Comparison of ENCODE assay signal across 20 cellular contexts in the genomic region with DNA sequence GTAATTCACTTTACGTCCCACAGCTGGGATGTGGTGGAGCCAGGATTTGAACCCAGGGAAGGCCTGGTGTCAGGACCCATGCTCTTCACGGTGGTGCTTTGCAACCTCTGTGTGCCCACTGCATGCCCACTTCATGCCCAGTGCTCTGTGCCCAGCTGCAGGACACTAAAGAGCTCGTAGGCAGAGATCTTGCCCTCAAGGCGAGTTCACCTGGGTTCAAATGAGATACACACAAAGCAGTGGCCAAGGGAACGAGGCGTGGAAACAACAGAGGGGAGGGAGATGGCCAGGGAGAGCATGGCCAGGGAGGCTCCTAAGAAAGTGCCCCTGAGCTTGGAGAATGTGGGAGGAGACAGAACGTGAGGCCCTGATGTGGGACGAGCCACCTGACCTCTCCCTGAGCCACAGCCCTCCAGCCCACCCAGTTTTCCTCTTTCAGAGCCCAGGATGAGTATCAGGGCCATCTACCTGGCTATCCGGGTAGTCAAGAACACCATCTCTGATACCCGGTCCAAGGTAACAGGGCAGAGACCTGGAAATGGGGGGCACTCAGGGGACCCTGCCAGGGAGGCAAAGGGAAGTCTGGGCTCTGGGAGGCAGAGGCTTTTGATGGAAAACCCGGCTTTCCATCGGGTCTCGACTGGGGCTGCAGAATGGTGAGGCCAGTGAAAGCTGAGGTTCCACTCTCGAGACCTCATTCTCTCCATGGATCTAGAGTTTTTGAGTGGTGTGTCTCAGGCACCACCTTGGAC. TPM values are rescaled to one million over a fixed set of nuclear protein-coding genes. Genes with fewer than 3 reads are reported as not detected.
"Had no signal": no experiment of that assay in that cellular context is flagged by ENCODE, and none has a peak within 500 bp of the region (broad histone marks: within the 10 kb centered on the region; RNA-seq: fewer than 3 reads in every experiment).

No MANE protein-coding gene starts in this region.

- H3K36me3 Mint-ChIP-seq: activated naive CD8-positive, alpha-beta T cell treated with anti-CD3 and anti-CD28 coated beads, Interleukin-2, amount 10 ng/mL, durations not matched to agents 7 days and 5 days; brain; mesothelial cell of epicardium; WTC11 had no signal

- H3K9me3 Mint-ChIP-seq: activated CD4-positive, alpha-beta T cell treated with anti-CD3 and anti-CD28 coated beads, Interleukin-2, amount 10 ng/mL, durations not matched to agents 24 days and 14 days; activated naive CD8-positive, alpha-beta T cell treated with anti-CD3 and anti-CD28 coated beads, Interleukin-2, amount 10 ng/mL, durations not matched to agents 7 days and 5 days; central memory CD8-positive, alpha-beta T cell had no signal

- DNase-seq: activated CD4-positive, alpha-beta T cell treated with anti-CD3 and anti-CD28 coated beads, Interleukin-2, amount 10 ng/mL, durations not matched to agents 24 days and 14 days; activated naive CD8-positive, alpha-beta T cell treated with anti-CD3 and anti-CD28 coated beads, Interleukin-2, amount 10 ng/mL, durations not matched to agents 7 days and 5 days; cortex of kidney; effector memory CD4-positive, alpha-beta T cell; lower lobe of right lung; retina; stimulated activated CD4-positive, alpha-beta T cell treated with anti-CD3 and anti-CD28 coated beads, Interleukin-15, amount 100 ng/mL, for 24 hours; stimulated activated CD4-positive, alpha-beta T cell treated with anti-CD3 and anti-CD28 coated beads, Interleukin-4, amount 100 ng/mL, for 24 hours; stimulated activated naive CD8-positive, alpha-beta T cell treated with anti-CD3 and anti-CD28 coated beads, Interleukin-15, Interleukin-2, amounts not matched to agents 100 U/mL and 50 U/mL, for 24 hours; T-helper 2 cell had no signal

- H3K9me3 ChIP-seq: lower lobe of right lung, SJSA1 had no signal

- H3K27ac Mint-ChIP-seq: activated CD4-positive, alpha-beta T cell treated with anti-CD3 and anti-CD28 coated beads, Interleukin-2, amount 10 ng/mL, durations not matched to agents 24 days and 14 days; activated naive CD8-positive, alpha-beta T cell treated with anti-CD3 and anti-CD28 coated beads, Interleukin-2, amount 10 ng/mL, durations not matched to agents 7 days and 5 days; brain; mesothelial cell of epicardium; WTC11 had no signal

- H3K27ac ChIP-seq: lower lobe of right lung, parathyroid adenoma, SJSA1 had no signal

- H3K4me3 ChIP-seq: lower lobe of right lung, SJSA1 had no signal

- H3K27me3 ChIP-seq: SJSA1 had no signal

- H3K4me1 ChIP-seq: lower lobe of right lung, parathyroid adenoma, SJSA1 had no signal

- H3K4me1 Mint-ChIP-seq: activated CD4-positive, alpha-beta T cell treated with anti-CD3 and anti-CD28 coated beads, Interleukin-2, amount 10 ng/mL, durations not matched to agents 24 days and 14 days; brain; mesothelial cell of epicardium; WTC11 had no signal

- H3K4me3 Mint-ChIP-seq: activated CD4-positive, alpha-beta T cell treated with anti-CD3 and anti-CD28 coated beads, Interleukin-2, amount 10 ng/mL, durations not matched to agents 24 days and 14 days; activated naive CD8-positive, alpha-beta T cell treated with anti-CD3 and anti-CD28 coated beads, Interleukin-2, amount 10 ng/mL, durations not matched to agents 7 days and 5 days; brain; central memory CD8-positive, alpha-beta T cell; mesothelial cell of epicardium; WTC11 had no signal

- H3K27me3 Mint-ChIP-seq: activated CD4-positive, alpha-beta T cell treated with anti-CD3 and anti-CD28 coated beads, Interleukin-2, amount 10 ng/mL, durations not matched to agents 24 days and 14 days had no signal

- ATAC-seq: lower lobe of right lung; stimulated activated naive CD8-positive, alpha-beta T cell treated with anti-CD3 and anti-CD28 coated beads, Interleukin-15, Interleukin-2, amounts not matched to agents 100 U/mL and 50 U/mL, for 24 hours; WTC11 had no signal

- H3K36me3 ChIP-seq: lower lobe of right lung, SJSA1 had no signal

RNA-seq across cellular contexts. Expression of a gene that starts 20.4 kb away (rescaled TPM):
- total RNA-seq: activated CD4-positive, alpha-beta T cell treated with anti-CD3 and anti-CD28 coated beads, Interleukin-2, amount 10 ng/mL, durations not matched to agents 24 days and 14 days; activated naive CD8-positive, alpha-beta T cell treated with anti-CD3 and anti-CD28 coated beads, Interleukin-2, amount 10 ng/mL, durations not matched to agents 7 days and 5 days; epithelial cell of proximal tubule; frontal cortex; lower lobe of right lung; mesothelial cell of epicardium; SJSA1; skeletal muscle tissue; temporal lobe; WTC11 had no signal

RNA-seq across cellular contexts. Expression of a gene that starts 38.4 kb away (rescaled TPM):
- total RNA-seq: activated CD4-positive, alpha-beta T cell treated with anti-CD3 and anti-CD28 coated beads, Interleukin-2, amount 10 ng/mL, durations not matched to agents 24 days and 14 days; activated naive CD8-positive, alpha-beta T cell treated with anti-CD3 and anti-CD28 coated beads, Interleukin-2, amount 10 ng/mL, durations not matched to agents 7 days and 5 days; epithelial cell of proximal tubule; frontal cortex; mesothelial cell of epicardium; SJSA1; skeletal muscle tissue; temporal lobe; WTC11 had no signal
